ENCODE assay signal across 2 cellular contexts in genomic region chr18:71038196-71038595, GRCh38.
TF ChIP-seq lines count a peak whose summit lies in the region.

No MANE protein-coding gene starts in this region.

TF ChIP-seq in SK-N-SH, 30 proteins besides CTCF, POLR2A, EP300 and RAD21 (continued from another document):
- no peak for TF ChIP-seq YY1 (IDR thresholded peaks at IDR 0.05; ENCODE audit: low read depth)

TF ChIP-seq in SK-N-SH treated with all-trans-retinoic acid at 6 μM for 48 hours, 23 proteins besides CTCF, POLR2A, EP300 and RAD21 (continued from another document):
- TF ChIP-seq PATZ1 (CRISPR knock-in tag; IDR thresholded peaks at IDR 0.05; ENCODE audit: borderline replicate concordance): no peak
- no peak for TF ChIP-seq TSHZ2 (CRISPR knock-in tag; IDR thresholded peaks at IDR 0.05)
- no peak for TF ChIP-seq POU6F1 (CRISPR knock-in tag; IDR thresholded peaks at IDR 0.05; ENCODE audit: borderline replicate concordance, low read depth)
- TF ChIP-seq CSDC2 (CRISPR knock-in tag; IDR thresholded peaks at IDR 0.05): no peak
- no peak for TF ChIP-seq CSRNP3 (CRISPR knock-in tag; IDR thresholded peaks at IDR 0.05)
- no peak for TF ChIP-seq PPARA (CRISPR knock-in tag; IDR thresholded peaks at IDR 0.05; ENCODE audit: borderline replicate concordance)
- no peak for TF ChIP-seq ESRRG (CRISPR knock-in tag; IDR thresholded peaks at IDR 0.05)
